ENCODE assay signal across 1 cellular context in the genomic region with DNA sequence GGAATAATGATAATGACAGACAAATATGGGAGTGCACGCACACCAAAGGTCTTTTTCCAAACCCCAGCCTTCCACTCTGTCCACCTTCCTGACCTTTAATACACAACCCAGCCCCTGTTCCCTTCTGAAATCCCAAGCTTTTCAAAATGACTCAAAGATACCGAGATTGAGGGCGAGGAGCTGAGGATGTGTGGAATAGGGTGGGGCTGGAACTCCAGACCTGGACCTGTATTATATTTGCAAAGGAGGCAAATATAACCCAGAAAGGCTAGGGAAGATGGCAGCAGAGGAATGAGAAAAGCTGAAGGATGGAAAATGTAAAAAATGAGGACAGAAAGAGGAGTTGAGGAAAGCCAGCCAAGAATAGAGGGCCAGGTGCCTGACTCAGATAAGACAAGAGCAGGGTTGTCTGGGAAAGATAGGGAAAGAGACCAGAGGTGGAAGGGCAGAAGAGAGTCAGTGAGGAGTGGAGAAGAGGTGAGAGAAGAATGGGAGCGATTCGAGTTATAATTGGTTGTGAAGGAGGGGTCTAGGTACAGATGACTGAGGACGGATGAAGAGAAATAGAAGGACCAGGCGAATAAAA.
TF ChIP-seq lines count a peak whose summit lies in the region.

No MANE protein-coding gene starts in this region.

TF ChIP-seq in K562, 482 proteins besides CTCF, POLR2A, EP300 and RAD21 (continued from another document and continues in another):
- TF ChIP-seq, protein P1, sequence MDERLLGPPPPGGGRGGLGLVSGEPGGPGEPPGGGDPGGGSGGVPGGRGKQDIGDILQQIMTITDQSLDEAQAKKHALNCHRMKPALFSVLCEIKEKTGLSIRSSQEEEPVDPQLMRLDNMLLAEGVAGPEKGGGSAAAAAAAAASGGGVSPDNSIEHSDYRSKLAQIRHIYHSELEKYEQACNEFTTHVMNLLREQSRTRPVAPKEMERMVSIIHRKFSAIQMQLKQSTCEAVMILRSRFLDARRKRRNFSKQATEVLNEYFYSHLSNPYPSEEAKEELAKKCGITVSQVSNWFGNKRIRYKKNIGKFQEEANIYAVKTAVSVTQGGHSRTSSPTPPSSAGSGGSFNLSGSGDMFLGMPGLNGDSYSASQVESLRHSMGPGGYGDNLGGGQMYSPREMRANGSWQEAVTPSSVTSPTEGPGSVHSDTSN (CRISPR knock-in tag; IDR thresholded peaks at IDR 0.05; ENCODE audit: low read depth) = no peak
- TF ChIP-seq, protein P1 (tag; conservative IDR thresholded peaks at IDR 0.05; ENCODE audit: low read depth) = no peak
- TF ChIP-seq YBX1 (IDR thresholded peaks at IDR 0.05) (no peak), HDAC3 (IDR thresholded peaks at IDR 0.05; ENCODE audit: borderline replicate concordance, partially characterized antibody) (peak; percentile 84), ZNF134 (CRISPR knock-in tag; conservative IDR thresholded peaks at IDR 0.05) (no peak), POLR2B (IDR thresholded peaks at IDR 0.05; ENCODE audit: low read depth, partially characterized antibody) (peak; percentile 56), SAP30 (IDR thresholded peaks at IDR 0.05; ENCODE audit: borderline replicate concordance, insufficient read depth, low read depth, low read length, poor library complexity, severe bottlenecking) (no peak), SP2 (IDR thresholded peaks at IDR 0.05; ENCODE audit: extremely low read depth, low read depth, low read length, poor library complexity, severe bottlenecking) (no peak), SOX6 (IDR thresholded peaks at IDR 0.05) (peak; percentile 87), MIER1 (IDR thresholded peaks at IDR 0.05; ENCODE audit: low read depth) (peak; percentile 52; the same call in 1 of the 2 replicates), NCOA2 (IDR thresholded peaks at IDR 0.05; ENCODE audit: partially characterized antibody in 2 of 2) (no peak), SIRT6 (IDR thresholded peaks at IDR 0.05; ENCODE audit: low read depth, low read length) (no peak), CBX8 (IDR thresholded peaks at IDR 0.05; ENCODE audit: borderline replicate concordance, extremely low read depth, low read depth, low read length, poor library complexity, severe bottlenecking) (no peak), GATA2 (CRISPR knock-in tag; IDR thresholded peaks at IDR 0.05) (peak; percentile 83), NONO (IDR thresholded peaks at IDR 0.05; ENCODE audit: low read depth in 2 of 2, low read length in 1 of 2) (no peak), E2F3 (CRISPR knock-in tag; IDR thresholded peaks at IDR 0.05) (no peak), CEBPB (tag; IDR thresholded peaks at IDR 0.05) (no peak), ZC3H8 (IDR thresholded peaks at IDR 0.05) (no peak), GABPA (tag; conservative IDR thresholded peaks at IDR 0.05; ENCODE audit: low read depth) (no peak)
- TF ChIP-seq, protein P2, sequence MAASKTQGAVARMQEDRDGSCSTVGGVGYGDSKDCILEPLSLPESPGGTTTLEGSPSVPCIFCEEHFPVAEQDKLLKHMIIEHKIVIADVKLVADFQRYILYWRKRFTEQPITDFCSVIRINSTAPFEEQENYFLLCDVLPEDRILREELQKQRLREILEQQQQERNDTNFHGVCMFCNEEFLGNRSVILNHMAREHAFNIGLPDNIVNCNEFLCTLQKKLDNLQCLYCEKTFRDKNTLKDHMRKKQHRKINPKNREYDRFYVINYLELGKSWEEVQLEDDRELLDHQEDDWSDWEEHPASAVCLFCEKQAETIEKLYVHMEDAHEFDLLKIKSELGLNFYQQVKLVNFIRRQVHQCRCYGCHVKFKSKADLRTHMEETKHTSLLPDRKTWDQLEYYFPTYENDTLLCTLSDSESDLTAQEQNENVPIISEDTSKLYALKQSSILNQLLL (CRISPR knock-in tag; IDR thresholded peaks at IDR 0.05; ENCODE audit: borderline replicate concordance) = no peak
- TF ChIP-seq, protein P3, sequence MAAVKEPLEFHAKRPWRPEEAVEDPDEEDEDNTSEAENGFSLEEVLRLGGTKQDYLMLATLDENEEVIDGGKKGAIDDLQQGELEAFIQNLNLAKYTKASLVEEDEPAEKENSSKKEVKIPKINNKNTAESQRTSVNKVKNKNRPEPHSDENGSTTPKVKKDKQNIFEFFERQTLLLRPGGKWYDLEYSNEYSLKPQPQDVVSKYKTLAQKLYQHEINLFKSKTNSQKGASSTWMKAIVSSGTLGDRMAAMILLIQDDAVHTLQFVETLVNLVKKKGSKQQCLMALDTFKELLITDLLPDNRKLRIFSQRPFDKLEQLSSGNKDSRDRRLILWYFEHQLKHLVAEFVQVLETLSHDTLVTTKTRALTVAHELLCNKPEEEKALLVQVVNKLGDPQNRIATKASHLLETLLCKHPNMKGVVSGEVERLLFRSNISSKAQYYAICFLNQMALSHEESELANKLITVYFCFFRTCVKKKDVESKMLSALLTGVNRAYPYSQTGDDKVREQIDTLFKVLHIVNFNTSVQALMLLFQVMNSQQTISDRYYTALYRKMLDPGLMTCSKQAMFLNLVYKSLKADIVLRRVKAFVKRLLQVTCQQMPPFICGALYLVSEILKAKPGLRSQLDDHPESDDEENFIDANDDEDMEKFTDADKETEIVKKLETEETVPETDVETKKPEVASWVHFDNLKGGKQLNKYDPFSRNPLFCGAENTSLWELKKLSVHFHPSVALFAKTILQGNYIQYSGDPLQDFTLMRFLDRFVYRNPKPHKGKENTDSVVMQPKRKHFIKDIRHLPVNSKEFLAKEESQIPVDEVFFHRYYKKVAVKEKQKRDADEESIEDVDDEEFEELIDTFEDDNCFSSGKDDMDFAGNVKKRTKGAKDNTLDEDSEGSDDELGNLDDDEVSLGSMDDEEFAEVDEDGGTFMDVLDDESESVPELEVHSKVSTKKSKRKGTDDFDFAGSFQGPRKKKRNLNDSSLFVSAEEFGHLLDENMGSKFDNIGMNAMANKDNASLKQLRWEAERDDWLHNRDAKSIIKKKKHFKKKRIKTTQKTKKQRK (IDR thresholded peaks at IDR 0.05; ENCODE audit: borderline replicate concordance, low read depth, low read length) = no peak
- TF ChIP-seq, protein P4, sequence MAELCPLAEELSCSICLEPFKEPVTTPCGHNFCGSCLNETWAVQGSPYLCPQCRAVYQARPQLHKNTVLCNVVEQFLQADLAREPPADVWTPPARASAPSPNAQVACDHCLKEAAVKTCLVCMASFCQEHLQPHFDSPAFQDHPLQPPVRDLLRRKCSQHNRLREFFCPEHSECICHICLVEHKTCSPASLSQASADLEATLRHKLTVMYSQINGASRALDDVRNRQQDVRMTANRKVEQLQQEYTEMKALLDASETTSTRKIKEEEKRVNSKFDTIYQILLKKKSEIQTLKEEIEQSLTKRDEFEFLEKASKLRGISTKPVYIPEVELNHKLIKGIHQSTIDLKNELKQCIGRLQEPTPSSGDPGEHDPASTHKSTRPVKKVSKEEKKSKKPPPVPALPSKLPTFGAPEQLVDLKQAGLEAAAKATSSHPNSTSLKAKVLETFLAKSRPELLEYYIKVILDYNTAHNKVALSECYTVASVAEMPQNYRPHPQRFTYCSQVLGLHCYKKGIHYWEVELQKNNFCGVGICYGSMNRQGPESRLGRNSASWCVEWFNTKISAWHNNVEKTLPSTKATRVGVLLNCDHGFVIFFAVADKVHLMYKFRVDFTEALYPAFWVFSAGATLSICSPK (IDR thresholded peaks at IDR 0.05; ENCODE audit: borderline replicate concordance) = peak; percentile 44; the same call in 1 of the 2 replicates
- TF ChIP-seq, protein P5, sequence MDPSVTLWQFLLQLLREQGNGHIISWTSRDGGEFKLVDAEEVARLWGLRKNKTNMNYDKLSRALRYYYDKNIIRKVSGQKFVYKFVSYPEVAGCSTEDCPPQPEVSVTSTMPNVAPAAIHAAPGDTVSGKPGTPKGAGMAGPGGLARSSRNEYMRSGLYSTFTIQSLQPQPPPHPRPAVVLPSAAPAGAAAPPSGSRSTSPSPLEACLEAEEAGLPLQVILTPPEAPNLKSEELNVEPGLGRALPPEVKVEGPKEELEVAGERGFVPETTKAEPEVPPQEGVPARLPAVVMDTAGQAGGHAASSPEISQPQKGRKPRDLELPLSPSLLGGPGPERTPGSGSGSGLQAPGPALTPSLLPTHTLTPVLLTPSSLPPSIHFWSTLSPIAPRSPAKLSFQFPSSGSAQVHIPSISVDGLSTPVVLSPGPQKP (CRISPR knock-in tag; IDR thresholded peaks at IDR 0.05) = no peak
- TF ChIP-seq, protein P6, sequence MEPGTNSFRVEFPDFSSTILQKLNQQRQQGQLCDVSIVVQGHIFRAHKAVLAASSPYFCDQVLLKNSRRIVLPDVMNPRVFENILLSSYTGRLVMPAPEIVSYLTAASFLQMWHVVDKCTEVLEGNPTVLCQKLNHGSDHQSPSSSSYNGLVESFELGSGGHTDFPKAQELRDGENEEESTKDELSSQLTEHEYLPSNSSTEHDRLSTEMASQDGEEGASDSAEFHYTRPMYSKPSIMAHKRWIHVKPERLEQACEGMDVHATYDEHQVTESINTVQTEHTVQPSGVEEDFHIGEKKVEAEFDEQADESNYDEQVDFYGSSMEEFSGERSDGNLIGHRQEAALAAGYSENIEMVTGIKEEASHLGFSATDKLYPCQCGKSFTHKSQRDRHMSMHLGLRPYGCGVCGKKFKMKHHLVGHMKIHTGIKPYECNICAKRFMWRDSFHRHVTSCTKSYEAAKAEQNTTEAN (CRISPR knock-in tag; IDR thresholded peaks at IDR 0.05) = no peak
- TF ChIP-seq, protein P7, sequence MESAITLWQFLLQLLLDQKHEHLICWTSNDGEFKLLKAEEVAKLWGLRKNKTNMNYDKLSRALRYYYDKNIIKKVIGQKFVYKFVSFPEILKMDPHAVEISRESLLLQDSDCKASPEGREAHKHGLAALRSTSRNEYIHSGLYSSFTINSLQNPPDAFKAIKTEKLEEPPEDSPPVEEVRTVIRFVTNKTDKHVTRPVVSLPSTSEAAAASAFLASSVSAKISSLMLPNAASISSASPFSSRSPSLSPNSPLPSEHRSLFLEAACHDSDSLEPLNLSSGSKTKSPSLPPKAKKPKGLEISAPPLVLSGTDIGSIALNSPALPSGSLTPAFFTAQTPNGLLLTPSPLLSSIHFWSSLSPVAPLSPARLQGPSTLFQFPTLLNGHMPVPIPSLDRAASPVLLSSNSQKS (CRISPR knock-in tag; IDR thresholded peaks at IDR 0.05) = no peak
- TF ChIP-seq, protein P8, sequence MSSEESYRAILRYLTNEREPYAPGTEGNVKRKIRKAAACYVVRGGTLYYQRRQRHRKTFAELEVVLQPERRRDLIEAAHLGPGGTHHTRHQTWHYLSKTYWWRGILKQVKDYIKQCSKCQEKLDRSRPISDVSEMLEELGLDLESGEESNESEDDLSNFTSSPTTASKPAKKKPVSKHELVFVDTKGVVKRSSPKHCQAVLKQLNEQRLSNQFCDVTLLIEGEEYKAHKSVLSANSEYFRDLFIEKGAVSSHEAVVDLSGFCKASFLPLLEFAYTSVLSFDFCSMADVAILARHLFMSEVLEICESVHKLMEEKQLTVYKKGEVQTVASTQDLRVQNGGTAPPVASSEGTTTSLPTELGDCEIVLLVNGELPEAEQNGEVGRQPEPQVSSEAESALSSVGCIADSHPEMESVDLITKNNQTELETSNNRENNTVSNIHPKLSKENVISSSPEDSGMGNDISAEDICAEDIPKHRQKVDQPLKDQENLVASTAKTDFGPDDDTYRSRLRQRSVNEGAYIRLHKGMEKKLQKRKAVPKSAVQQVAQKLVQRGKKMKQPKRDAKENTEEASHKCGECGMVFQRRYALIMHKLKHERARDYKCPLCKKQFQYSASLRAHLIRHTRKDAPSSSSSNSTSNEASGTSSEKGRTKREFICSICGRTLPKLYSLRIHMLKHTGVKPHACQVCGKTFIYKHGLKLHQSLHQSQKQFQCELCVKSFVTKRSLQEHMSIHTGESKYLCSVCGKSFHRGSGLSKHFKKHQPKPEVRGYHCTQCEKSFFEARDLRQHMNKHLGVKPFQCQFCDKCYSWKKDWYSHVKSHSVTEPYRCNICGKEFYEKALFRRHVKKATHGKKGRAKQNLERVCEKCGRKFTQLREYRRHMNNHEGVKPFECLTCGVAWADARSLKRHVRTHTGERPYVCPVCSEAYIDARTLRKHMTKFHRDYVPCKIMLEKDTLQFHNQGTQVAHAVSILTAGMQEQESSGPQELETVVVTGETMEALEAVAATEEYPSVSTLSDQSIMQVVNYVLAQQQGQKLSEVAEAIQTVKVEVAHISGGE (CRISPR knock-in tag; IDR thresholded peaks at IDR 0.05) = no peak; a peak in 1 of 6 replicates
- TF ChIP-seq, protein P9, sequence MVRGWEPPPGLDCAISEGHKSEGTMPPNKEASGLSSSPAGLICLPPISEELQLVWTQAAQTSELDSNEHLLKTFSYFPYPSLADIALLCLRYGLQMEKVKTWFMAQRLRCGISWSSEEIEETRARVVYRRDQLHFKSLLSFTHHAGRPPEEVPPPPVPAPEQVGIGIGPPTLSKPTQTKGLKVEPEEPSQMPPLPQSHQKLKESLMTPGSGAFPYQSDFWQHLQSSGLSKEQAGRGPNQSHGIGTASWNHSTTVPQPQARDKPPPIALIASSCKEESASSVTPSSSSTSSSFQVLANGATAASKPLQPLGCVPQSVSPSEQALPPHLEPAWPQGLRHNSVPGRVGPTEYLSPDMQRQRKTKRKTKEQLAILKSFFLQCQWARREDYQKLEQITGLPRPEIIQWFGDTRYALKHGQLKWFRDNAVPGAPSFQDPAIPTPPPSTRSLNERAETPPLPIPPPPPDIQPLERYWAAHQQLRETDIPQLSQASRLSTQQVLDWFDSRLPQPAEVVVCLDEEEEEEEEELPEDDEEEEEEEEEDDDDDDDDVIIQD (CRISPR knock-in tag; IDR thresholded peaks at IDR 0.05) = no peak
- TF ChIP-seq, protein P10, sequence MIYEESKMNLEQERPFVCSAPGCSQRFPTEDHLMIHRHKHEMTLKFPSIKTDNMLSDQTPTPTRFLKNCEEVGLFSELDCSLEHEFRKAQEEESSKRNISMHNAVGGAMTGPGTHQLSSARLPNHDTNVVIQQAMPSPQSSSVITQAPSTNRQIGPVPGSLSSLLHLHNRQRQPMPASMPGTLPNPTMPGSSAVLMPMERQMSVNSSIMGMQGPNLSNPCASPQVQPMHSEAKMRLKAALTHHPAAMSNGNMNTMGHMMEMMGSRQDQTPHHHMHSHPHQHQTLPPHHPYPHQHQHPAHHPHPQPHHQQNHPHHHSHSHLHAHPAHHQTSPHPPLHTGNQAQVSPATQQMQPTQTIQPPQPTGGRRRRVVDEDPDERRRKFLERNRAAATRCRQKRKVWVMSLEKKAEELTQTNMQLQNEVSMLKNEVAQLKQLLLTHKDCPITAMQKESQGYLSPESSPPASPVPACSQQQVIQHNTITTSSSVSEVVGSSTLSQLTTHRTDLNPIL (CRISPR knock-in tag; IDR thresholded peaks at IDR 0.05) = no peak
- TF ChIP-seq, protein P11, sequence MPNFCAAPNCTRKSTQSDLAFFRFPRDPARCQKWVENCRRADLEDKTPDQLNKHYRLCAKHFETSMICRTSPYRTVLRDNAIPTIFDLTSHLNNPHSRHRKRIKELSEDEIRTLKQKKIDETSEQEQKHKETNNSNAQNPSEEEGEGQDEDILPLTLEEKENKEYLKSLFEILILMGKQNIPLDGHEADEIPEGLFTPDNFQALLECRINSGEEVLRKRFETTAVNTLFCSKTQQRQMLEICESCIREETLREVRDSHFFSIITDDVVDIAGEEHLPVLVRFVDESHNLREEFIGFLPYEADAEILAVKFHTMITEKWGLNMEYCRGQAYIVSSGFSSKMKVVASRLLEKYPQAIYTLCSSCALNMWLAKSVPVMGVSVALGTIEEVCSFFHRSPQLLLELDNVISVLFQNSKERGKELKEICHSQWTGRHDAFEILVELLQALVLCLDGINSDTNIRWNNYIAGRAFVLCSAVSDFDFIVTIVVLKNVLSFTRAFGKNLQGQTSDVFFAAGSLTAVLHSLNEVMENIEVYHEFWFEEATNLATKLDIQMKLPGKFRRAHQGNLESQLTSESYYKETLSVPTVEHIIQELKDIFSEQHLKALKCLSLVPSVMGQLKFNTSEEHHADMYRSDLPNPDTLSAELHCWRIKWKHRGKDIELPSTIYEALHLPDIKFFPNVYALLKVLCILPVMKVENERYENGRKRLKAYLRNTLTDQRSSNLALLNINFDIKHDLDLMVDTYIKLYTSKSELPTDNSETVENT (CRISPR knock-in tag; IDR thresholded peaks at IDR 0.05) = no peak
